Comparison of ENCODE assay signal across 8 cellular contexts in the genomic region with DNA sequence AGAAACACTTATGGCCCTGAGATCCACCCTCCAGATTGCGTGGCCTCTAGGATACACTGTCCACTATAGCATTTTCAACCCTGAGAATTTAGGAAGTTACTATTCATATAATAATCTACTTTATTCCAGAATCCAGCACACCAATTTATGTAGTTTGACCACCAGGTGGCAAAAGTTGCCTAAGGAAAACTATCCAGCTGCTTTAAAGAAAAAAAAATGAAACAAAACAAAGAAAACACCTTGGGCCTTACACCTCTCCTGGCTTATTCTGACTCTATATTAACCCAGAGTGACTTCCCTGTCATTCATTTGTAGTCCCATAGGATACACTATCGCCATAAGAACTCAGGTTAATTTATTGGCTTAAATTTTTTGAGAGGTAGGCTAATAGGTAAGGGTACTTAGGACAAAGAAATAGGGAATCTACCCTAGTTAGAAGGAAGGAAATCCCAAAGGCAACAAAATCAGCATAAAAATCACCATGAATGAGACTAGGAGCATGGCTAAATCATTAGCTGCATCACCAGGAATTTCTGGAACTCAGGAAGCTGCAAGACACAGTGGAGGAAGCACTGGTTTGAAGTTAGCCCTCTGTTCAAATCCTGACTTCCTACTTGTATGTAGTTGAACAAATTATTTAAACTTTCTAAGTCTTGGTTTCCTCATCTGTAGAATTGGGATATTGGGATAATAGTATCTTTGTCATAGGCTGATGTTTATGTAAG.
A peak's percentile ranks its signal among the peaks of the same experiment; 100 is the strongest.
DNase-seq lines count a peak whose midpoint lies in the region; ATAC-seq and TF ChIP-seq lines count a peak whose summit lies in the region.

No MANE protein-coding gene starts in this region.

- peak overlapping the region; percentile 52 for H2AFZ ChIP-seq in mammary epithelial cell (ENCODE audit: low read depth, low read length)

- no peak overlapping the region for H3K4me2 ChIP-seq in mammary epithelial cell (ENCODE audit: insufficient read depth, low read depth, low read length)

- H3K27ac ChIP-seq in mammary epithelial cell (ENCODE audit: insufficient read depth, low read depth, low read length): no peak overlapping the region
- no peak overlapping the region for H3K27ac ChIP-seq in naive thymus-derived CD4-positive, alpha-beta T cell (ENCODE audit: low read depth, low read length)
- H3K27ac ChIP-seq in ascending aorta: no peak overlapping the region

- no peak overlapping the region for H3K4me3 Mint-ChIP-seq in naive thymus-derived CD4-positive, alpha-beta T cell

- H3K27me3 ChIP-seq in mammary epithelial cell (ENCODE audit: insufficient read depth, low read length): peaks cover 2% of the 10 kb centered on the region
- no peaks in the 10 kb centered on the region for H3K27me3 ChIP-seq in naive thymus-derived CD4-positive, alpha-beta T cell (ENCODE audit: control insufficient read depth in 2 of 2, insufficient read depth in 2 of 2, low read length in 2 of 2)
- H3K27me3 ChIP-seq in ascending aorta: no peaks in the 10 kb centered on the region

- peaks cover 0 to 8% (median 0%) of the 10 kb centered on the region in 7 donors for H3K4me1 Mint-ChIP-seq in naive thymus-derived CD4-positive, alpha-beta T cell

- no peaks in the 10 kb centered on the region for H4K20me1 ChIP-seq in mammary epithelial cell (ENCODE audit: insufficient read depth, low read length)

- no peaks in the 10 kb centered on the region for H3K36me3 ChIP-seq in mammary epithelial cell (ENCODE audit: insufficient read depth, low read length)
- H3K36me3 ChIP-seq in naive thymus-derived CD4-positive, alpha-beta T cell (ENCODE audit: control insufficient read depth in 2 of 3, insufficient read depth in 3 of 3, low read length in 3 of 3): no peaks in the 10 kb centered on the region
- H3K36me3 ChIP-seq in ascending aorta: no peaks in the 10 kb centered on the region

- H3K27me3 Mint-ChIP-seq in naive thymus-derived CD4-positive, alpha-beta T cell: peaks cover 2 to 17% (median 5%) of the 10 kb centered on the region in 5 donors

- no peaks in the 10 kb centered on the region for H3K79me2 ChIP-seq in mammary epithelial cell (ENCODE audit: insufficient read depth, low read length)

- TF ChIP-seq CTCF in mammary epithelial cell (conservative IDR thresholded peaks at IDR 0.05 in 1 of 2, IDR thresholded peaks at IDR 0.05 in 1 of 2; ENCODE audit: extremely low read depth in 1 of 2, insufficient read depth in 1 of 2, low read depth in 1 of 2, low read length in 2 of 2) (peak; percentile 44 to 61), ascending aorta (IDR thresholded peaks at IDR 0.05) (peak in 1 of 3 experiments; percentile 14)

- ATAC-seq in GM18502 (IDR thresholded peaks at IDR 0.05; ENCODE audit: poor library complexity, unreplicated experiment): no peak
- no peak for ATAC-seq in naive thymus-derived CD4-positive, alpha-beta T cell

- H3K4me1 ChIP-seq in mammary epithelial cell (ENCODE audit: insufficient read depth, low read length) (no peaks in the 10 kb centered on the region), ascending aorta (no peaks in the 10 kb centered on the region)
- no peaks in the 10 kb centered on the region for H3K4me1 ChIP-seq in naive thymus-derived CD4-positive, alpha-beta T cell (ENCODE audit: control insufficient read depth in 2 of 2, insufficient read depth in 2 of 2, low read length in 2 of 2)

- POLR2A ChIA-PET in naive thymus-derived CD4-positive, alpha-beta T cell (lab: Charles Lee): no interaction called here

- in situ Hi-C loops in mammary epithelial cell (cut with MboI; ENCODE audit: low sequenced_read_pairs in 2 of 2): no loop called here

- H3K9me3 ChIP-seq in mammary epithelial cell (replicated peaks; ENCODE audit: insufficient read depth, low read length): no peaks in the 10 kb centered on the region
- no peaks in the 10 kb centered on the region for H3K9me3 ChIP-seq in naive thymus-derived CD4-positive, alpha-beta T cell (ENCODE audit: control insufficient read depth in 2 of 3, low read length in 3 of 3)
- H3K9me3 ChIP-seq in ascending aorta: no peaks in the 10 kb centered on the region

- H3K9ac ChIP-seq in mammary epithelial cell (ENCODE audit: insufficient read depth, low read length): no peak overlapping the region

- DNase-seq in EL (peak; percentile 37), NCI-H146 (lab: John Stamatoyannopoulos, UW) (peak; percentile 73), mammary epithelial cell (peak; percentile 28), myocyte (ENCODE audit: low read depth) (peak; percentile 9), ascending aorta (ENCODE audit: low spot score in 2 of 2) (no peak), islet precursor cell (no peak)
- DNase-seq in naive thymus-derived CD4-positive, alpha-beta T cell: no peak

- no TSS peak for BruUV-seq in mammary epithelial cell (replicated peaks; lab: Mats Ljungman, UMichigan)

- no peak overlapping the region for H3K4me3 ChIP-seq in mammary epithelial cell (replicated peaks in 1 of 3; ENCODE audit: insufficient read depth in 1 of 3, low read depth in 2 of 3, low read length in 3 of 3)
- H3K4me3 ChIP-seq in naive thymus-derived CD4-positive, alpha-beta T cell (ENCODE audit: low read length): no peak overlapping the region
- H3K4me3 ChIP-seq in ascending aorta: no peak overlapping the region

- 53% methylated on average over 2 of the region's 2 CpGs for WGBS in mammary epithelial cell (ENCODE audit: low coverage, missing lambda C conversion rate)

- intact Hi-C loops in mammary epithelial cell (cut with micrococcal nuclease) (loop anchor here (1.0 to 10.0 kb wide), 6 partner anchors 70 to 1290 kb away; no protein-coding TSS in a partner anchor), ascending aorta (cut with DNase I) (no loop called here)
- intact Hi-C loops in naive thymus-derived CD4-positive, alpha-beta T cell (cut with micrococcal nuclease): no loop called here

- H3K27ac Mint-ChIP-seq in naive thymus-derived CD4-positive, alpha-beta T cell: no peak overlapping the region

- H3K36me3 Mint-ChIP-seq in naive thymus-derived CD4-positive, alpha-beta T cell: peaks cover 0 to 2% (median 0%) of the 10 kb centered on the region in 5 donors

- CTCF ChIA-PET in mammary epithelial cell (lab: Charles Lee; ENCODE audit: low non-redundant PET): interaction anchor here (1.0 kb wide), 1 partner anchor 65 kb away, joined by 3 read pairs; no protein-coding TSS in a partner anchor
- CTCF ChIA-PET in naive thymus-derived CD4-positive, alpha-beta T cell (lab: Charles Lee): no interaction called here

- dilution Hi-C loops in mammary epithelial cell (cut with HindIII; ENCODE audit: low sequenced_read_pairs): no loop called here

- peaks cover 0 to 9% (median 1%) of the 10 kb centered on the region in 11 donors for H3K9me3 Mint-ChIP-seq in naive thymus-derived CD4-positive, alpha-beta T cell

Comparison
In these comparisons a context has a peak if more than half of its experiments do, and no peak if none do; other contexts are left out.
1. DNase-seq: peak in EL (single experiment), NCI-H146 (single experiment), mammary epithelial cell (single experiment) and myocyte (single experiment); none in naive thymus-derived CD4-positive, alpha-beta T cell (0 of 9), ascending aorta (0 of 2) and islet precursor cell (single experiment).